13 cellular contexts compared by ENCODE assay signal in the genomic region with DNA sequence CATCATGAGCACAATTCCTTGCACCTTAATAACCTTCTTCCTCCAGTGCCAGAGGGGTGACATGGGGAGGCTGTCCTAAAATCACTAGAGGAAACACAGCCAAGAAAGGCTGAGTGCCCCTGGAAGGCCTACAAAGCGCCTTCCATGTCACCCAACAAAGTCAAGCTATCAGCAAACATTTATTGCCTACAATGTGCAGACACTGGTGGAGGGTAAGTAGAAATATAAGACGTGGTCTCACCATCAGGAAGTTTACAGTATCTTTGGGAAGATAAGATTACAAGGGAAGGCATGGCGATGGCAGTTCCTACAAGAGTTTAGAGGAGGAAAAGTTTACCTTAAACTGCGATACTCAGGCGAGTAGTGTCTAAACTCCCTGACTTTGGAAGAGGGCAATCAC. TPM values are rescaled to one million over a fixed set of nuclear protein-coding genes. Genes with fewer than 3 reads are reported as not detected.
DNase-seq lines count a peak whose midpoint lies in the region; ATAC-seq and TF ChIP-seq lines count a peak whose summit lies in the region.
"Had no signal": no experiment of that assay in that cellular context is flagged by ENCODE, and none has a peak within 500 bp of the region (broad histone marks: within the 10 kb centered on the region; RNA-seq: fewer than 3 reads in every experiment).

No MANE protein-coding gene starts in this region.

- peaks cover 15% of the 10 kb centered on the region for H3F3A ChIP-seq in smooth muscle cell (ENCODE audit: low read depth)

- 79 to 86% methylated on average over 2 to 3 of the region's 5 CpGs for WGBS in mesodermal cell (ENCODE audit: insufficient coverage in 2 of 2), 2 experiments
- 55% methylated on average over 5 of the region's 5 CpGs for WGBS in smooth muscle cell (ENCODE audit: low lambda C conversion rate)

- CTCF ChIA-PET in OCI-LY7 (lab: Charles Lee; ENCODE audit: unreplicated experiment): no interaction called here

- peak overlapping the region; percentile 3 for H3K4me2 ChIP-seq in smooth muscle cell
- H3K4me2 ChIP-seq in OCI-LY7 (ENCODE audit: low read length): no peak overlapping the region
- H3K4me2 ChIP-seq: GM23338 had no signal

- no peaks in the 10 kb centered on the region for H3K79me2 ChIP-seq in smooth muscle cell (ENCODE audit: low read depth)
- H3K79me2 ChIP-seq in OCI-LY7 (ENCODE audit: insufficient read depth, low read depth, low read length): no peaks in the 10 kb centered on the region

- DNase-seq in colonic mucosa: no peak
- no peak for DNase-seq in smooth muscle cell (lab: John Stamatoyannopoulos, UW; ENCODE audit: unreplicated experiment)
- DNase-seq in OCI-LY7 (ENCODE audit: low spot score): no peak
- no peak for DNase-seq in inferior parietal cortex (ENCODE audit: extremely low spot score)
- DNase-seq: C1 segment of cervical spinal cord; Calu3; CD4-positive, alpha-beta T cell; DMS 273 treated with DMSO at 0.1 percent for 48 hours; H7 had no signal

- no peaks in the 10 kb centered on the region for H3K36me3 ChIP-seq in colonic mucosa
- H3K36me3 ChIP-seq in mesodermal cell (ENCODE audit: control insufficient read depth, insufficient read depth, low read length): no peaks in the 10 kb centered on the region
- no peaks in the 10 kb centered on the region for H3K36me3 ChIP-seq in smooth muscle cell (ENCODE audit: low read depth)
- no peaks in the 10 kb centered on the region for H3K36me3 ChIP-seq in OCI-LY7 (ENCODE audit: insufficient read depth, low read length)

- H3K9ac ChIP-seq in colonic mucosa (ENCODE audit: low read depth in 2 of 2, low read length in 2 of 2) (no peak overlapping the region), smooth muscle cell (ENCODE audit: low read depth) (no peak overlapping the region)

- no peak for ATAC-seq in GM18868 (IDR thresholded peaks at IDR 0.05; ENCODE audit: unreplicated experiment)
- ATAC-seq: GM23338 had no signal

- H3K27me3 ChIP-seq in colonic mucosa (no peaks in the 10 kb centered on the region), smooth muscle cell (ENCODE audit: low read depth) (no peaks in the 10 kb centered on the region)

- H3K27ac ChIP-seq in VCaP (peak overlapping the region; percentile 88), colonic mucosa (peak overlapping the region; percentile 30), mesodermal cell (ENCODE audit: low read depth, low read length, severe bottlenecking) (peak overlapping the region; percentile 43), smooth muscle cell (ENCODE audit: low read depth) (no peak overlapping the region), OCI-LY7 (ENCODE audit: low read depth, low read length, poor library complexity, severe bottlenecking) (no peak overlapping the region)

- no peaks in the 10 kb centered on the region for H3K9me3 ChIP-seq in colonic mucosa
- no peaks in the 10 kb centered on the region for H3K9me3 ChIP-seq in mesodermal cell (ENCODE audit: control insufficient read depth, low read length)
- no peaks in the 10 kb centered on the region for H3K9me3 ChIP-seq in smooth muscle cell (replicated peaks; ENCODE audit: low read depth)
- no peaks in the 10 kb centered on the region for H3K9me3 ChIP-seq in OCI-LY7 (ENCODE audit: low read length)

- POLR2A ChIA-PET in OCI-LY7 (lab: Charles Lee): no interaction called here

- no peak overlapping the region for H3K4me3 ChIP-seq in colonic mucosa
- H3K4me3 ChIP-seq in mesodermal cell (ENCODE audit: extremely low read depth, insufficient read depth, low read length, poor library complexity, severe bottlenecking): no peak overlapping the region
- H3K4me3 ChIP-seq in smooth muscle cell: no peak overlapping the region
- no peak overlapping the region for H3K4me3 ChIP-seq in OCI-LY7 (ENCODE audit: low read depth, low read length, poor library complexity, severe bottlenecking)
- H3K4me3 ChIP-seq: GM23338 had no signal

- H4K20me1 ChIP-seq in smooth muscle cell (ENCODE audit: low read depth) (no peaks in the 10 kb centered on the region), OCI-LY7 (ENCODE audit: insufficient read depth, low read length) (no peaks in the 10 kb centered on the region)

- BruUV-seq in OCI-LY7 (replicated peaks; lab: Mats Ljungman, UMichigan): no TSS peak

- H2AFZ ChIP-seq in smooth muscle cell (ENCODE audit: low read depth): no peak overlapping the region
- no peak overlapping the region for H2AFZ ChIP-seq in OCI-LY7 (ENCODE audit: low read length)
- H2AFZ ChIP-seq: GM23338 had no signal

- H3K9me2 ChIP-seq in OCI-LY7 (ENCODE audit: insufficient read depth, low read length): no peaks in the 10 kb centered on the region

- intact Hi-C loops in colonic mucosa (cut with DNase I): no loop called here
- intact Hi-C loops in OCI-LY7 (cut with micrococcal nuclease; ENCODE audit: unreplicated experiment): no loop called here

- H3K4me1 ChIP-seq in colonic mucosa (peaks cover 4% of the 10 kb centered on the region), mesodermal cell (ENCODE audit: control insufficient read depth, insufficient read depth, low read length, poor library complexity, severe bottlenecking) (peaks cover 56% of the 10 kb centered on the region), smooth muscle cell (ENCODE audit: low read depth) (peaks cover 42% of the 10 kb centered on the region), OCI-LY7 (ENCODE audit: insufficient read depth, low read length, poor library complexity, severe bottlenecking) (no peaks in the 10 kb centered on the region)

- TF ChIP-seq CTCF in VCaP (conservative IDR thresholded peaks at IDR 0.05): no peak
- TF ChIP-seq CTCF in colonic mucosa (IDR thresholded peaks at IDR 0.05): no peak
- no peak for TF ChIP-seq CTCF in smooth muscle cell (IDR thresholded peaks at IDR 0.05; ENCODE audit: borderline replicate concordance, insufficient read depth, poor library complexity, severe bottlenecking)
- TF ChIP-seq CTCF in OCI-LY7 (conservative IDR thresholded peaks at IDR 0.05; ENCODE audit: low read length): no peak

RNA-seq across cellular contexts. Expression of gene DMAC2L, which starts 27.9 kb away (rescaled TPM):
- total RNA-seq in colonic mucosa (10 to 100 TPM; 15.2 to 20.9 TPM), smooth muscle cell (1.6 and 14.5 TPM in 2 replicates), OCI-LY7 (2022) (31.3 and 33.0 TPM in 2 replicates)
- polyA plus RNA-seq in mesodermal cell (2013, experiment 1 of 2): 9.4 TPM
- polyA plus RNA-seq in mesodermal cell (2013, experiment 2 of 2): 9.4 TPM
- polyA plus RNA-seq in smooth muscle cell: 5.7 and 8.5 TPM in 2 replicates
- total RNA-seq in OCI-LY7 (2014; rRNA removed; shearing (Covaris generic)): 5.8 and 13.8 TPM in 2 replicates

RNA-seq across cellular contexts. Expression of gene L2HGDH, which starts 28.0 kb away (rescaled TPM):
- 10 to 100 TPM; 11.4 to 12.3 TPM for total RNA-seq in colonic mucosa
- 6.3 TPM for polyA plus RNA-seq in mesodermal cell (2013, experiment 1 of 2)
- 6.0 TPM for polyA plus RNA-seq in mesodermal cell (2013, experiment 2 of 2)
- total RNA-seq in smooth muscle cell: 3.5 and 4.2 TPM in 2 replicates
- 3.0 and 4.6 TPM in 2 replicates for polyA plus RNA-seq in smooth muscle cell
- 8.7 and 10.0 TPM in 2 replicates for total RNA-seq in OCI-LY7 (2014; rRNA removed; shearing (Covaris generic))
- 14.6 and 19.8 TPM in 2 replicates for total RNA-seq in OCI-LY7 (2022)

RNA-seq across cellular contexts. Expression of gene CDKL1, which starts 56.6 kb away (rescaled TPM):
- 10 to 100 TPM; 16.2 to 36.2 TPM for total RNA-seq in colonic mucosa
- polyA plus RNA-seq in mesodermal cell (2013, experiment 1 of 2): 15.9 TPM
- 12.3 TPM for polyA plus RNA-seq in mesodermal cell (2013, experiment 2 of 2)
- 3.0 and 4.9 TPM in 2 replicates for total RNA-seq in smooth muscle cell
- polyA plus RNA-seq in smooth muscle cell: 1.6 and 1.7 TPM in 2 replicates
- 0.09 TPM in 1 of 2 replicates, not detected in the other for total RNA-seq in OCI-LY7 (2014; rRNA removed; shearing (Covaris generic))
- 0.22 and 0.36 TPM in 2 replicates for total RNA-seq in OCI-LY7 (2022)

Comparison
In these comparisons a context has a peak if more than half of its experiments do, and no peak if none do; other contexts are left out.
1. H3K27ac ChIP-seq: peak in VCaP (single experiment), colonic mucosa (single experiment) and mesodermal cell (single experiment); none in smooth muscle cell (single experiment) and OCI-LY7 (single experiment).